Comparison of ENCODE assay signal across 1 cellular context in the genomic region with DNA sequence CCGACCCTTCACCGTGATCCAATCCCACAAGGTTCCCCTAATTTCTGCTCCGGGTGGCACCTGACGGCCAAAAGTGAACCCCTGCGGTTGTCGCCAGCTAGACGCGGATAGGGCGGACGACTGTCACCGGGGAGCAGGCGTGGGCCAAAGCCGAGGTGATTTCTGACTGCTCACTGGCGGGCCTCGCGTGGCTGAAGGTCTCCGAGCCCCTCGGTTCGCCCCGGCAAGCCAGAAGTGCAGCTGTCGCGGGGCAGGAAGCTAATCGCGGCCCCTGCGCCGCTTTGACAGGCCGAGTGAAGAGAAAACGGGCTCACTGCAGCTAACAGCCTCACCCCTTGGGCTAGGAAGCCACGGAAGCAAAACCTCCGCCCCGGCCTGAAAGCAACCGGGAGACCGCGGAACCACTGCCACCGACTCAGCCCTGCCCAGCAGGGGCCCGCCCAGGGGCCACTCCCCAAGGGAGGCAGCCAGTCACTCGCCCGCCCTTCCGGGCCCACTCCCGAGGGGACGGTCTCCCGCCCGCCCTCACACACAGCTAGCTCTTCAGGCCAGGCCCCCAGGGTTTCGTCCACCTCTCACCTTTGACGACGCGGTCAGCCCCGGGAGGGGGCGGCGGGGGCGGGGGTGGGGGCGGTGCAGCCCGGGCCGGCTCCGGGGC.
A peak's percentile ranks its signal among the peaks of the same experiment; 100 is the strongest.
TF ChIP-seq lines count a peak whose summit lies in the region.

No MANE protein-coding gene starts in this region.

TF ChIP-seq in HepG2, 621 proteins besides CTCF, POLR2A, EP300 and RAD21 (continued from another document and continues in another):
- TF ChIP-seq, protein P1, sequence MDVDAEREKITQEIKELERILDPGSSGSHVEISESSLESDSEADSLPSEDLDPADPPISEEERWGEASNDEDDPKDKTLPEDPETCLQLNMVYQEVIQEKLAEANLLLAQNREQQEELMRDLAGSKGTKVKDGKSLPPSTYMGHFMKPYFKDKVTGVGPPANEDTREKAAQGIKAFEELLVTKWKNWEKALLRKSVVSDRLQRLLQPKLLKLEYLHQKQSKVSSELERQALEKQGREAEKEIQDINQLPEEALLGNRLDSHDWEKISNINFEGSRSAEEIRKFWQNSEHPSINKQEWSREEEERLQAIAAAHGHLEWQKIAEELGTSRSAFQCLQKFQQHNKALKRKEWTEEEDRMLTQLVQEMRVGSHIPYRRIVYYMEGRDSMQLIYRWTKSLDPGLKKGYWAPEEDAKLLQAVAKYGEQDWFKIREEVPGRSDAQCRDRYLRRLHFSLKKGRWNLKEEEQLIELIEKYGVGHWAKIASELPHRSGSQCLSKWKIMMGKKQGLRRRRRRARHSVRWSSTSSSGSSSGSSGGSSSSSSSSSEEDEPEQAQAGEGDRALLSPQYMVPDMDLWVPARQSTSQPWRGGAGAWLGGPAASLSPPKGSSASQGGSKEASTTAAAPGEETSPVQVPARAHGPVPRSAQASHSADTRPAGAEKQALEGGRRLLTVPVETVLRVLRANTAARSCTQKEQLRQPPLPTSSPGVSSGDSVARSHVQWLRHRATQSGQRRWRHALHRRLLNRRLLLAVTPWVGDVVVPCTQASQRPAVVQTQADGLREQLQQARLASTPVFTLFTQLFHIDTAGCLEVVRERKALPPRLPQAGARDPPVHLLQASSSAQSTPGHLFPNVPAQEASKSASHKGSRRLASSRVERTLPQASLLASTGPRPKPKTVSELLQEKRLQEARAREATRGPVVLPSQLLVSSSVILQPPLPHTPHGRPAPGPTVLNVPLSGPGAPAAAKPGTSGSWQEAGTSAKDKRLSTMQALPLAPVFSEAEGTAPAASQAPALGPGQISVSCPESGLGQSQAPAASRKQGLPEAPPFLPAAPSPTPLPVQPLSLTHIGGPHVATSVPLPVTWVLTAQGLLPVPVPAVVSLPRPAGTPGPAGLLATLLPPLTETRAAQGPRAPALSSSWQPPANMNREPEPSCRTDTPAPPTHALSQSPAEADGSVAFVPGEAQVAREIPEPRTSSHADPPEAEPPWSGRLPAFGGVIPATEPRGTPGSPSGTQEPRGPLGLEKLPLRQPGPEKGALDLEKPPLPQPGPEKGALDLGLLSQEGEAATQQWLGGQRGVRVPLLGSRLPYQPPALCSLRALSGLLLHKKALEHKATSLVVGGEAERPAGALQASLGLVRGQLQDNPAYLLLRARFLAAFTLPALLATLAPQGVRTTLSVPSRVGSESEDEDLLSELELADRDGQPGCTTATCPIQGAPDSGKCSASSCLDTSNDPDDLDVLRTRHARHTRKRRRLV (CRISPR knock-in tag; IDR thresholded peaks at IDR 0.05), result peak; percentile 72
- TF ChIP-seq KLF16 (CRISPR knock-in tag; IDR thresholded peaks at IDR 0.05) (0 out of 4 replicates have a peak, but pooled peaks of 1 of the 2 experiments have one; percentile 15), AKAP8 (CRISPR knock-in tag; IDR thresholded peaks at IDR 0.05) (no peak), ZNF263 (CRISPR knock-in tag; IDR thresholded peaks at IDR 0.05) (no peak), ZNF567 (CRISPR knock-in tag; IDR thresholded peaks at IDR 0.05; ENCODE audit: borderline replicate concordance) (no peak), CCAR2 (optimal IDR thresholded peaks at IDR 0.05; ENCODE audit: low read depth, low read length) (no peak), HNRNPLL (IDR thresholded peaks at IDR 0.05; ENCODE audit: low read depth, low read length, poor library complexity, severe bottlenecking) (peak; percentile 45), ZNF543 (CRISPR knock-in tag; IDR thresholded peaks at IDR 0.05) (peak; percentile 18; the same call in 1 of the 2 replicates), HOXA3 (CRISPR knock-in tag; IDR thresholded peaks at IDR 0.05) (peak; percentile 56), KLF9 (CRISPR knock-in tag; IDR thresholded peaks at IDR 0.05; ENCODE audit: low read depth) (no peak), JUNB (CRISPR knock-in tag; IDR thresholded peaks at IDR 0.05; ENCODE audit: borderline replicate concordance) (no peak), MBD4 (IDR thresholded peaks at IDR 0.05; ENCODE audit: borderline replicate concordance, low read length) (no peak), NFE2L1 (CRISPR knock-in tag; IDR thresholded peaks at IDR 0.05; ENCODE audit: borderline replicate concordance) (no peak), YY1 (IDR thresholded peaks at IDR 0.05; ENCODE audit: insufficient read depth, insufficient replicate concordance, low read depth, low read length) (no peak), DR1 (CRISPR knock-in tag; IDR thresholded peaks at IDR 0.05) (no peak; the same call in 1 of the 2 replicates), MTF2 (CRISPR knock-in tag; IDR thresholded peaks at IDR 0.05; ENCODE audit: borderline replicate concordance) (no peak), ZNF451 (CRISPR knock-in tag; IDR thresholded peaks at IDR 0.05) (no peak; the same call in none of the 2 replicates), ZNF343 (CRISPR knock-in tag; IDR thresholded peaks at IDR 0.05) (no peak), ZNF234 (CRISPR knock-in tag; conservative IDR thresholded peaks at IDR 0.05) (no peak), SALL1 (CRISPR knock-in tag; IDR thresholded peaks at IDR 0.05) (peak; percentile 12; the same call in 1 of the 2 replicates), HOXD1 (CRISPR knock-in tag; IDR thresholded peaks at IDR 0.05) (0 out of 2 replicates have a peak, but pooled peaks have one; percentile 31), SETDB1 (CRISPR knock-in tag; IDR thresholded peaks at IDR 0.05; ENCODE audit: borderline replicate concordance) (no peak), SRF (IDR thresholded peaks at IDR 0.05; ENCODE audit: low read depth, low read length) (no peak), SCMH1 (CRISPR knock-in tag; IDR thresholded peaks at IDR 0.05; ENCODE audit: borderline replicate concordance) (no peak), NR3C1 (CRISPR knock-in tag; IDR thresholded peaks at IDR 0.05) (no peak), ATAD3A (CRISPR knock-in tag; IDR thresholded peaks at IDR 0.05) (no peak), ZNF747 (CRISPR knock-in tag; IDR thresholded peaks at IDR 0.05; ENCODE audit: borderline replicate concordance) (peak; percentile 78; the same call in 1 of the 2 replicates), ZBTB20 (CRISPR knock-in tag; IDR thresholded peaks at IDR 0.05; ENCODE audit: borderline replicate concordance, low read depth) (no peak; the same call in 1 of the 2 replicates), RFXAP (CRISPR knock-in tag; IDR thresholded peaks at IDR 0.05; ENCODE audit: borderline replicate concordance) (0 out of 2 replicates have a peak, but pooled peaks have one; percentile 46), NBN (conservative IDR thresholded peaks at IDR 0.05) (no peak), SMAD9 (CRISPR knock-in tag; IDR thresholded peaks at IDR 0.05) (no peak), MED1 (CRISPR knock-in tag; IDR thresholded peaks at IDR 0.05) (no peak; the same call in none of the 2 replicates), ZNF790 (CRISPR knock-in tag; IDR thresholded peaks at IDR 0.05; ENCODE audit: borderline replicate concordance) (no peak)
- TF ChIP-seq, protein P2, sequence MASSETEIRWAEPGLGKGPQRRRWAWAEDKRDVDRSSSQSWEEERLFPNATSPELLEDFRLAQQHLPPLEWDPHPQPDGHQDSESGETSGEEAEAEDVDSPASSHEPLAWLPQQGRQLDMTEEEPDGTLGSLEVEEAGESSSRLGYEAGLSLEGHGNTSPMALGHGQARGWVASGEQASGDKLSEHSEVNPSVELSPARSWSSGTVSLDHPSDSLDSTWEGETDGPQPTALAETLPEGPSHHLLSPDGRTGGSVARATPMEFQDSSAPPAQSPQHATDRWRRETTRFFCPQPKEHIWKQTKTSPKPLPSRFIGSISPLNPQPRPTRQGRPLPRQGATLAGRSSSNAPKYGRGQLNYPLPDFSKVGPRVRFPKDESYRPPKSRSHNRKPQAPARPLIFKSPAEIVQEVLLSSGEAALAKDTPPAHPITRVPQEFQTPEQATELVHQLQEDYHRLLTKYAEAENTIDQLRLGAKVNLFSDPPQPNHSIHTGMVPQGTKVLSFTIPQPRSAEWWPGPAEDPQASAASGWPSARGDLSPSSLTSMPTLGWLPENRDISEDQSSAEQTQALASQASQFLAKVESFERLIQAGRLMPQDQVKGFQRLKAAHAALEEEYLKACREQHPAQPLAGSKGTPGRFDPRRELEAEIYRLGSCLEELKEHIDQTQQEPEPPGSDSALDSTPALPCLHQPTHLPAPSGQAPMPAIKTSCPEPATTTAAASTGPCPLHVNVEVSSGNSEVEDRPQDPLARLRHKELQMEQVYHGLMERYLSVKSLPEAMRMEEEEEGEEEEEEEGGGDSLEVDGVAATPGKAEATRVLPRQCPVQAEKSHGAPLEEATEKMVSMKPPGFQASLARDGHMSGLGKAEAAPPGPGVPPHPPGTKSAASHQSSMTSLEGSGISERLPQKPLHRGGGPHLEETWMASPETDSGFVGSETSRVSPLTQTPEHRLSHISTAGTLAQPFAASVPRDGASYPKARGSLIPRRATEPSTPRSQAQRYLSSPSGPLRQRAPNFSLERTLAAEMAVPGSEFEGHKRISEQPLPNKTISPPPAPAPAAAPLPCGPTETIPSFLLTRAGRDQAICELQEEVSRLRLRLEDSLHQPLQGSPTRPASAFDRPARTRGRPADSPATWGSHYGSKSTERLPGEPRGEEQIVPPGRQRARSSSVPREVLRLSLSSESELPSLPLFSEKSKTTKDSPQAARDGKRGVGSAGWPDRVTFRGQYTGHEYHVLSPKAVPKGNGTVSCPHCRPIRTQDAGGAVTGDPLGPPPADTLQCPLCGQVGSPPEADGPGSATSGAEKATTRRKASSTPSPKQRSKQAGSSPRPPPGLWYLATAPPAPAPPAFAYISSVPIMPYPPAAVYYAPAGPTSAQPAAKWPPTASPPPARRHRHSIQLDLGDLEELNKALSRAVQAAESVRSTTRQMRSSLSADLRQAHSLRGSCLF (CRISPR knock-in tag; IDR thresholded peaks at IDR 0.05; ENCODE audit: borderline replicate concordance), result peak; percentile 53; the same call in 1 of the 2 replicates
- TF ChIP-seq, protein P3, sequence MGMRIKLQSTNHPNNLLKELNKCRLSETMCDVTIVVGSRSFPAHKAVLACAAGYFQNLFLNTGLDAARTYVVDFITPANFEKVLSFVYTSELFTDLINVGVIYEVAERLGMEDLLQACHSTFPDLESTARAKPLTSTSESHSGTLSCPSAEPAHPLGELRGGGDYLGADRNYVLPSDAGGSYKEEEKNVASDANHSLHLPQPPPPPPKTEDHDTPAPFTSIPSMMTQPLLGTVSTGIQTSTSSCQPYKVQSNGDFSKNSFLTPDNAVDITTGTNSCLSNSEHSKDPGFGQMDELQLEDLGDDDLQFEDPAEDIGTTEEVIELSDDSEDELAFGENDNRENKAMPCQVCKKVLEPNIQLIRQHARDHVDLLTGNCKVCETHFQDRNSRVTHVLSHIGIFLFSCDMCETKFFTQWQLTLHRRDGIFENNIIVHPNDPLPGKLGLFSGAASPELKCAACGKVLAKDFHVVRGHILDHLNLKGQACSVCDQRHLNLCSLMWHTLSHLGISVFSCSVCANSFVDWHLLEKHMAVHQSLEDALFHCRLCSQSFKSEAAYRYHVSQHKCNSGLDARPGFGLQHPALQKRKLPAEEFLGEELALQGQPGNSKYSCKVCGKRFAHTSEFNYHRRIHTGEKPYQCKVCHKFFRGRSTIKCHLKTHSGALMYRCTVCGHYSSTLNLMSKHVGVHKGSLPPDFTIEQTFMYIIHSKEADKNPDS (CRISPR knock-in tag; IDR thresholded peaks at IDR 0.05), result no peak
- TF ChIP-seq, protein P4, sequence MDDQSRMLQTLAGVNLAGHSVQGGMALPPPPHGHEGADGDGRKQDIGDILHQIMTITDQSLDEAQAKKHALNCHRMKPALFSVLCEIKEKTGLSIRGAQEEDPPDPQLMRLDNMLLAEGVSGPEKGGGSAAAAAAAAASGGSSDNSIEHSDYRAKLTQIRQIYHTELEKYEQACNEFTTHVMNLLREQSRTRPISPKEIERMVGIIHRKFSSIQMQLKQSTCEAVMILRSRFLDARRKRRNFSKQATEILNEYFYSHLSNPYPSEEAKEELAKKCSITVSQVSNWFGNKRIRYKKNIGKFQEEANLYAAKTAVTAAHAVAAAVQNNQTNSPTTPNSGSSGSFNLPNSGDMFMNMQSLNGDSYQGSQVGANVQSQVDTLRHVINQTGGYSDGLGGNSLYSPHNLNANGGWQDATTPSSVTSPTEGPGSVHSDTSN (CRISPR knock-in tag; IDR thresholded peaks at IDR 0.05; ENCODE audit: borderline replicate concordance), result no peak
- TF ChIP-seq, protein P5, sequence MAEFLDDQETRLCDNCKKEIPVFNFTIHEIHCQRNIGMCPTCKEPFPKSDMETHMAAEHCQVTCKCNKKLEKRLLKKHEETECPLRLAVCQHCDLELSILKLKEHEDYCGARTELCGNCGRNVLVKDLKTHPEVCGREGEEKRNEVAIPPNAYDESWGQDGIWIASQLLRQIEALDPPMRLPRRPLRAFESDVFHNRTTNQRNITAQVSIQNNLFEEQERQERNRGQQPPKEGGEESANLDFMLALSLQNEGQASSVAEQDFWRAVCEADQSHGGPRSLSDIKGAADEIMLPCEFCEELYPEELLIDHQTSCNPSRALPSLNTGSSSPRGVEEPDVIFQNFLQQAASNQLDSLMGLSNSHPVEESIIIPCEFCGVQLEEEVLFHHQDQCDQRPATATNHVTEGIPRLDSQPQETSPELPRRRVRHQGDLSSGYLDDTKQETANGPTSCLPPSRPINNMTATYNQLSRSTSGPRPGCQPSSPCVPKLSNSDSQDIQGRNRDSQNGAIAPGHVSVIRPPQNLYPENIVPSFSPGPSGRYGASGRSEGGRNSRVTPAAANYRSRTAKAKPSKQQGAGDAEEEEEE (CRISPR knock-in tag; IDR thresholded peaks at IDR 0.05; ENCODE audit: borderline replicate concordance), result no peak
- TF ChIP-seq, protein P6, sequence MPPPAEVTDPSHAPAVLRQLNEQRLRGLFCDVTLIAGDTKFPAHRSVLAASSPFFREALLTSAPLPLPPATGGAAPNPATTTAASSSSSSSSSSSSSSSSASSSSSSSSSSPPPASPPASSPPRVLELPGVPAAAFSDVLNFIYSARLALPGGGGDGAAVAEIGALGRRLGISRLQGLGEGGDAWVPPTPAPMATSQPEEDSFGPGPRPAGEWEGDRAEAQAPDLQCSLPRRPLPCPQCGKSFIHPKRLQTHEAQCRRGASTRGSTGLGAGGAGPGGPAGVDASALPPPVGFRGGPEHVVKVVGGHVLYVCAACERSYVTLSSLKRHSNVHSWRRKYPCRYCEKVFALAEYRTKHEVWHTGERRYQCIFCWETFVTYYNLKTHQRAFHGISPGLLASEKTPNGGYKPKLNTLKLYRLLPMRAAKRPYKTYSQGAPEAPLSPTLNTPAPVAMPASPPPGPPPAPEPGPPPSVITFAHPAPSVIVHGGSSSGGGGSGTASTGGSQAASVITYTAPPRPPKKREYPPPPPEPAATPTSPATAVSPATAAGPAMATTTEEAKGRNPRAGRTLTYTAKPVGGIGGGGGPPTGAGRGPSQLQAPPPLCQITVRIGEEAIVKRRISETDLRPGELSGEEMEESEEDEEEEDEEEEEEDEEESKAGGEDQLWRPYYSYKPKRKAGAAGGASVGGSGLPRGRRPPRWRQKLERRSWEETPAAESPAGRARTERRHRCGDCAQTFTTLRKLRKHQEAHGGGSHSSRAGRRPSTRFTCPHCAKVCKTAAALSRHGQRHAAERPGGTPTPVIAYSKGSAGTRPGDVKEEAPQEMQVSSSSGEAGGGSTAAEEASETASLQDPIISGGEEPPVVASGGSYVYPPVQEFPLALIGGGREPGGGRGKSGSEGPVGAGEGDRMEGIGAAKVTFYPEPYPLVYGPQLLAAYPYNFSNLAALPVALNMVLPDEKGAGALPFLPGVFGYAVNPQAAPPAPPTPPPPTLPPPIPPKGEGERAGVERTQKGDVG (CRISPR knock-in tag; IDR thresholded peaks at IDR 0.05; ENCODE audit: borderline replicate concordance), result peak; percentile 65; the same call in 1 of the 2 replicates
- TF ChIP-seq, protein P7, sequence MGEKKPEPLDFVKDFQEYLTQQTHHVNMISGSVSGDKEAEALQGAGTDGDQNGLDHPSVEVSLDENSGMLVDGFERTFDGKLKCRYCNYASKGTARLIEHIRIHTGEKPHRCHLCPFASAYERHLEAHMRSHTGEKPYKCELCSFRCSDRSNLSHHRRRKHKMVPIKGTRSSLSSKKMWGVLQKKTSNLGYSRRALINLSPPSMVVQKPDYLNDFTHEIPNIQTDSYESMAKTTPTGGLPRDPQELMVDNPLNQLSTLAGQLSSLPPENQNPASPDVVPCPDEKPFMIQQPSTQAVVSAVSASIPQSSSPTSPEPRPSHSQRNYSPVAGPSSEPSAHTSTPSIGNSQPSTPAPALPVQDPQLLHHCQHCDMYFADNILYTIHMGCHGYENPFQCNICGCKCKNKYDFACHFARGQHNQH (CRISPR knock-in tag; IDR thresholded peaks at IDR 0.05), result no peak
